In genomic region chr2:14715600-14715999, GRCh38 we compare ENCODE assay signal across 8 cellular contexts.
"Had no signal": no experiment of that assay in that cellular context is flagged by ENCODE, and none has a peak within 500 bp of the region (broad histone marks: within the 10 kb centered on the region; RNA-seq: fewer than 3 reads in every experiment).

No MANE protein-coding gene starts in this region.

- ATAC-seq: HepG2 had no signal

- H3K27ac ChIP-seq: HL-60, KMS-11 had no signal

- H3K4me2 ChIP-seq: KMS-11 had no signal

- DNase-seq: IMR-90, Karpas-422, KBM-7, KG1 had no signal

- H3K9ac ChIP-seq: KMS-11 had no signal

- FAIRE-seq: HepG2, HTR-8/SVneo had no signal
